In the genomic region with DNA sequence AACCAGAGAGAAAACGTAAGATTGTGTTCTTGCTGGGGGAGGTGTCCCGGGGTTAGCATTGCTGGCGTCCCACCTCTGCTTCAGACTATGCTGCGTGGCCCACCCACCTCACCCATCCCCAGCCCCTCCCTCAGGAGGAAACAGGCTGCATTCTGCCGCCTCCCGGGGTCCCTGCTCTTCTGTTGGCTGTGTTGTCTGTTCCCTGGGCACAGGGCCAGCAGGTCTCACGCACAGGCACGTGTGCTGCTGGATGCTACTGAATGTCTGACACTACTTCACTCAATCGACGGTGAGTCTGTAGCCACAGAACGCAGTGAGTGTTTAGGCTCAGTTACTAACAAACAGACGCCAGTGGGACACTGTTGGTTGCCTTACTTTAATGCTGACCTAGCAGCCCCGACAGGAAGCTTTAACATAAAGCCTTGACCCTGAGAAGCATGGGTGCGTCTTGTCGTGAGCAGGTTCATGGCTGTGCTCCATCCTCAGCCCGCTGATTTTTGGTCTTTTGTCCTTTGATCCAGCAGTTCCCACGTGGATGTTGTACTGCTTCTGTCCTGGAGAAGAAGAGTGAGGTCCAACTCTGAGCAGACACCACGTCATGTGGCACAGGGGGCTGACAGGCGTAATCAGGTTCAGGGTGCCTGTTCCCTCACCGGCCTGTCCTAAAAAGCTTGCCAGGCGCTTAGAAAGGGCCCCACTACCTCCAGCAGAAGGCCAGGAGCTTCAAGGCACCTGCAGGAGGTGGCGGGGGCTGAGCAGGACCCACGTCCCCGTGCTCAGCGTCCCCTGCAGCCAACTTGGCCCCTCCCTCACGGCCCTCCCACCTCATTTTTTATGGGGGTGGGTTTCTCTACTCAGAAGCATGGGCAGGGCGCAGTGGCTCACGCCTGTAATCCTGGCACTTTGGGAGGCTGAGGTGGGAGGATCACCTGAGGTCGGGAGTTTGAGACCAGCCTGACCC, we compare ENCODE assay signal across 17 cellular contexts. TPM values are rescaled to one million over a fixed set of nuclear protein-coding genes. Genes with fewer than 3 reads are reported as not detected.
DNase-seq lines count a peak whose midpoint lies in the region; ATAC-seq, FAIRE-seq and TF ChIP-seq lines count a peak whose summit lies in the region.
"Had no signal": no experiment of that assay in that cellular context is flagged by ENCODE, and none has a peak within 500 bp of the region (broad histone marks: within the 10 kb centered on the region; RNA-seq: fewer than 3 reads in every experiment).

No MANE protein-coding gene starts in this region.

- TF ChIP-seq POLR2A in HepG2 (IDR thresholded peaks at IDR 0.05; ENCODE audit: insufficient read depth in 1 of 2, low read depth in 2 of 2, low read length in 2 of 2) = no peak
- no peak for TF ChIP-seq POLR2A in uterus (IDR thresholded peaks at IDR 0.05)

- H3K9ac ChIP-seq in astrocyte (ENCODE audit: low read length) (peak overlapping the region; percentile 59), HepG2 (ENCODE audit: insufficient read depth, low read depth, low read length) (no peak overlapping the region)

- H3K79me2 ChIP-seq in astrocyte (ENCODE audit: insufficient read depth, low read length) = peaks cover 9% of the 10 kb centered on the region
- H3K79me2 ChIP-seq in HepG2 (ENCODE audit: insufficient read depth, low read length) = no peaks in the 10 kb centered on the region
- H3K79me2 ChIP-seq: hepatocyte had no signal

- ATAC-seq in HepG2 (no peak), GM19328 (IDR thresholded peaks at IDR 0.05; ENCODE audit: unreplicated experiment) (no peak), GM18519 (IDR thresholded peaks at IDR 0.05; ENCODE audit: low FRiP score, unreplicated experiment) (no peak)
- ATAC-seq: T-cell had no signal

- peaks cover 11% of the 10 kb centered on the region for H3K36me3 Mint-ChIP-seq in astrocyte (ENCODE audit: low read depth, unreplicated experiment)

- BruUV-seq in HepG2 (replicated peaks; lab: Mats Ljungman, UMichigan) = no TSS peak

- TF ChIP-seq CTCF in cardiac muscle cell (IDR thresholded peaks at IDR 0.05; ENCODE audit: low read depth, low read length) = no peak
- TF ChIP-seq CTCF in astrocyte (IDR thresholded peaks at IDR 0.05; ENCODE audit: insufficient read depth, low read depth, low read length) = no peak
- TF ChIP-seq CTCF in HepG2 (CRISPR knock-in tag; IDR thresholded peaks at IDR 0.05) = no peak
- TF ChIP-seq CTCF in uterus (IDR thresholded peaks at IDR 0.05) = no peak

- H3K4me1 ChIP-seq in cardiac muscle cell (ENCODE audit: low read depth) (peaks cover 3% of the 10 kb centered on the region), astrocyte (ENCODE audit: insufficient read depth, low read length) (peaks cover 21% of the 10 kb centered on the region), HepG2 (ENCODE audit: insufficient read depth, low read length) (no peaks in the 10 kb centered on the region), uterus (no peaks in the 10 kb centered on the region)

- no peak overlapping the region for H2AFZ ChIP-seq in astrocyte (ENCODE audit: low read depth, low read length)
- H2AFZ ChIP-seq in HepG2 (ENCODE audit: low read length) = no peak overlapping the region
- H2AFZ ChIP-seq: hepatocyte had no signal

- no peak for TF ChIP-seq RAD21 in HepG2 (CRISPR knock-in tag; IDR thresholded peaks at IDR 0.05)

- H3K4me3 ChIP-seq in cardiac muscle cell = no peak overlapping the region
- no peak overlapping the region for H3K4me3 ChIP-seq in astrocyte (ENCODE audit: insufficient read depth, low read depth, low read length)
- no peak overlapping the region for H3K4me3 ChIP-seq in HepG2 (replicated peaks in 1 of 3; ENCODE audit: insufficient read depth in 1 of 3, low read depth in 2 of 3, low read length in 3 of 3)
- no peak overlapping the region for H3K4me3 ChIP-seq in uterus
- H3K4me3 ChIP-seq: hepatocyte, MG63, vagina had no signal

- H3K9me3 Mint-ChIP-seq in astrocyte (ENCODE audit: unreplicated experiment) = no peaks in the 10 kb centered on the region
- H3K9me3 Mint-ChIP-seq: activated naive CD8-positive, alpha-beta T cell treated with anti-CD3 and anti-CD28 coated beads, Interleukin-2, amount 10 ng/mL, durations not matched to agents 7 days and 5 days; T-cell had no signal

- POLR2A ChIA-PET in HepG2 (lab: Yijun Ruan, JAX) = no interaction called here

- DNase-seq in cardiac muscle cell (ENCODE audit: low read depth in 1 of 2, low spot score in 1 of 2) = no peak
- no peak for DNase-seq in cardiac septum (ENCODE audit: low spot score)
- peak; percentile 35 for DNase-seq in astrocyte (ENCODE audit: low read depth)
- DNase-seq in HepG2 (ENCODE audit: low spot score) = no peak
- DNase-seq in uterus = peak in 1 of 2 donors; percentile 49
- no peak for DNase-seq in effector CD8-positive, alpha-beta T cell (lab: John Stamatoyannopoulos, UW)
- DNase-seq: activated naive CD8-positive, alpha-beta T cell treated with anti-CD3 and anti-CD28 coated beads, Interleukin-2, amount 10 ng/mL, durations not matched to agents 7 days and 5 days; effector memory CD4-positive, alpha-beta T cell; mesendoderm; MG63; retina; T-cell had no signal

- H3K4me1 Mint-ChIP-seq in astrocyte (ENCODE audit: low read depth, unreplicated experiment) = peaks cover 21% of the 10 kb centered on the region
- H3K4me1 Mint-ChIP-seq: activated naive CD8-positive, alpha-beta T cell treated with anti-CD3 and anti-CD28 coated beads, Interleukin-2, amount 10 ng/mL, durations not matched to agents 7 days and 5 days had no signal

- peak overlapping the region; percentile 78 for H3K27ac Mint-ChIP-seq in astrocyte (ENCODE audit: unreplicated experiment)

- H3K27me3 Mint-ChIP-seq in astrocyte (ENCODE audit: low read depth, unreplicated experiment) = no peaks in the 10 kb centered on the region
- H3K27me3 Mint-ChIP-seq: activated naive CD8-positive, alpha-beta T cell treated with anti-CD3 and anti-CD28 coated beads, Interleukin-2, amount 10 ng/mL, durations not matched to agents 7 days and 5 days; T-cell had no signal

- H3K4me2 ChIP-seq in astrocyte (ENCODE audit: low read length) (peak overlapping the region; percentile 23), HepG2 (ENCODE audit: low read depth, low read length) (no peak overlapping the region)
- H3K4me2 ChIP-seq: hepatocyte had no signal

- H4K20me1 ChIP-seq in astrocyte (ENCODE audit: insufficient read depth, low read length) (peaks cover 60% of the 10 kb centered on the region), HepG2 (ENCODE audit: insufficient read depth, low read length) (peaks cover 4% of the 10 kb centered on the region)

- H3K36me3 ChIP-seq in cardiac muscle cell (peaks cover 29% of the 10 kb centered on the region), astrocyte (ENCODE audit: insufficient read depth, low read length) (peaks cover 19% of the 10 kb centered on the region), HepG2 (replicated peaks in 1 of 2; ENCODE audit: control insufficient read depth in 1 of 2, insufficient read depth in 2 of 2, low read length in 2 of 2) (peaks cover 19 to 71% of the 10 kb centered on the region in 2 experiments), uterus (no peaks in the 10 kb centered on the region)

- CTCF ChIA-PET in HepG2 (lab: Yijun Ruan, JAX; ENCODE audit: low intra/inter-chr PET ratio, low total read pairs) = no interaction called here

- H3K27ac ChIP-seq in cardiac muscle cell (peak overlapping the region; percentile 39), astrocyte (ENCODE audit: low read depth, low read length) (peak overlapping the region; percentile 59), HepG2 (ENCODE audit: extremely low read length, insufficient read depth, low read length) (no peak overlapping the region), uterus (peak overlapping the region; percentile 15 to 50)
- H3K27ac ChIP-seq: hepatocyte, vagina had no signal

- TF ChIP-seq EP300 in HepG2 (IDR thresholded peaks at IDR 0.05; ENCODE audit: low read depth in 2 of 2, low read length in 2 of 2) (no peak), HepG2 (CRISPR knock-in tag; IDR thresholded peaks at IDR 0.05; ENCODE audit: borderline replicate concordance) (no peak)

- H3K9me3 ChIP-seq in cardiac muscle cell (ENCODE audit: low read depth) (no peaks in the 10 kb centered on the region), astrocyte (ENCODE audit: insufficient read depth, low read depth, low read length) (no peaks in the 10 kb centered on the region), HepG2 (ENCODE audit: low read length) (no peaks in the 10 kb centered on the region), uterus (no peaks in the 10 kb centered on the region)
- H3K9me3 ChIP-seq: MG63, vagina had no signal

- 94% methylated on average over 24 of the region's 29 CpGs for WGBS in HepG2 (ENCODE audit: low lambda C conversion rate)

- FAIRE-seq in astrocyte (lab: Jason Lieb, UNC) (no peak), HepG2 (lab: Jason Lieb, UNC) (no peak)
- FAIRE-seq: G401.6 had no signal

- intact Hi-C loops in cardiac septum (cut with DNase I) = no loop called here
- intact Hi-C loops in HepG2 (cut with micrococcal nuclease; ENCODE audit: unreplicated experiment) = no loop called here
- intact Hi-C loops in uterus (cut with DNase I; ENCODE audit: low total_unique reads) = no loop called here

- no peaks in the 10 kb centered on the region for H3K27me3 ChIP-seq in cardiac muscle cell
- H3K27me3 ChIP-seq in astrocyte (ENCODE audit: insufficient read depth, low read length) = no peaks in the 10 kb centered on the region
- no peaks in the 10 kb centered on the region for H3K27me3 ChIP-seq in HepG2 (ENCODE audit: control insufficient read depth in 1 of 2, insufficient read depth in 2 of 2, low read length in 2 of 2)
- no peaks in the 10 kb centered on the region for H3K27me3 ChIP-seq in uterus
- H3K27me3 ChIP-seq: hepatocyte, MG63, vagina had no signal

- no peak overlapping the region for H3K4me3 Mint-ChIP-seq in astrocyte (ENCODE audit: unreplicated experiment)
- H3K4me3 Mint-ChIP-seq: activated naive CD8-positive, alpha-beta T cell treated with anti-CD3 and anti-CD28 coated beads, Interleukin-2, amount 10 ng/mL, durations not matched to agents 7 days and 5 days; T-cell had no signal

- in situ Hi-C loops in HepG2 (cut with HindIII; ENCODE audit: extremely low pct_ligation_motif_present, low pct_unique_long_range_greater_than_20kb) = no loop called here

RNA-seq across cellular contexts. Expression of a gene that starts 26.0 kb away (rescaled TPM):
- total RNA-seq in cardiac muscle cell (32.8 and 36.8 TPM in 2 replicates), cardiac septum (23.7 TPM), astrocyte (25.1 and 25.8 TPM in 2 replicates), HepG2 (2016; rRNA removed; fragmentation: Illumina TruSeq; extraction: Trizol) (18.5 and 19.0 TPM in 2 replicates), uterus (10 to 100 TPM; 26.0 to 37.9 (median 35.4) TPM)
- polyA plus RNA-seq in cardiac muscle cell (40.7 and 48.9 TPM in 2 replicates), HepG2 (2011; rRNA removed) (23.2 and 27.0 TPM in 2 replicates)
- 5.5 and 6.3 TPM in 2 replicates for total RNA-seq in HepG2 (2016; cell fraction: cytosol; rRNA removed; fragmentation: Illumina TruSeq; extraction: Trizol; ENCODE audit: low read depth)
- 18.9 and 19.7 TPM in 2 replicates for total RNA-seq in HepG2 (2016; cell fraction: insoluble cytoplasmic fraction; rRNA removed; fragmentation: Illumina TruSeq; extraction: Trizol)
- 12.5 and 13.8 TPM in 2 replicates for total RNA-seq in HepG2 (2016; cell fraction: membrane; rRNA removed; fragmentation: Illumina TruSeq; extraction: Trizol)
- total RNA-seq in HepG2 (2016; cell fraction: nucleus; rRNA removed; fragmentation: Illumina TruSeq; extraction: Trizol) = 20.9 and 21.0 TPM in 2 replicates
- polyA plus RNA-seq in HepG2 (2011; cell fraction: cytosol; rRNA removed) = 24.7 and 25.6 TPM in 2 replicates
- 81.1 and 85.3 TPM in 2 replicates for polyA plus RNA-seq in HepG2 (2011; cell fraction: nucleus; rRNA removed)
- polyA plus RNA-seq in HepG2 (2012) = 18.2 and 22.0 TPM in 2 replicates
- 5.1 and 5.8 TPM in 2 replicates for polyA plus RNA-seq in HepG2 (2016; cell fraction: cytosol; fragmentation: Illumina TruSeq; extraction: Trizol; ENCODE audit: low read depth)
- 18.8 and 20.5 TPM in 2 replicates for polyA plus RNA-seq in HepG2 (2016; cell fraction: insoluble cytoplasmic fraction; fragmentation: Illumina TruSeq; extraction: Trizol; ENCODE audit: low read depth)
- polyA plus RNA-seq in HepG2 (2016; cell fraction: membrane; fragmentation: Illumina TruSeq; extraction: Trizol; ENCODE audit: low read depth) = 10.7 and 10.9 TPM in 2 replicates
- polyA plus RNA-seq in HepG2 (2016; cell fraction: nucleus; fragmentation: Illumina TruSeq; extraction: Trizol; ENCODE audit: insufficient read depth, low read depth) = 43.2 and 44.7 TPM in 2 replicates
- 19.3 and 20.3 TPM in 2 replicates for polyA minus RNA-seq in HepG2 (2011; rRNA and poly(A)+ RNA removed; ENCODE audit: low replicate concordance)
- 4.0 and 5.5 TPM in 2 replicates for polyA minus RNA-seq in HepG2 (2011; cell fraction: cytosol; rRNA and poly(A)+ RNA removed)
- polyA minus RNA-seq in HepG2 (2011; cell fraction: nucleus; rRNA and poly(A)+ RNA removed) = 19.4 and 22.9 TPM in 2 replicates
